8 cellular contexts compared by ENCODE assay signal in the genomic region with DNA sequence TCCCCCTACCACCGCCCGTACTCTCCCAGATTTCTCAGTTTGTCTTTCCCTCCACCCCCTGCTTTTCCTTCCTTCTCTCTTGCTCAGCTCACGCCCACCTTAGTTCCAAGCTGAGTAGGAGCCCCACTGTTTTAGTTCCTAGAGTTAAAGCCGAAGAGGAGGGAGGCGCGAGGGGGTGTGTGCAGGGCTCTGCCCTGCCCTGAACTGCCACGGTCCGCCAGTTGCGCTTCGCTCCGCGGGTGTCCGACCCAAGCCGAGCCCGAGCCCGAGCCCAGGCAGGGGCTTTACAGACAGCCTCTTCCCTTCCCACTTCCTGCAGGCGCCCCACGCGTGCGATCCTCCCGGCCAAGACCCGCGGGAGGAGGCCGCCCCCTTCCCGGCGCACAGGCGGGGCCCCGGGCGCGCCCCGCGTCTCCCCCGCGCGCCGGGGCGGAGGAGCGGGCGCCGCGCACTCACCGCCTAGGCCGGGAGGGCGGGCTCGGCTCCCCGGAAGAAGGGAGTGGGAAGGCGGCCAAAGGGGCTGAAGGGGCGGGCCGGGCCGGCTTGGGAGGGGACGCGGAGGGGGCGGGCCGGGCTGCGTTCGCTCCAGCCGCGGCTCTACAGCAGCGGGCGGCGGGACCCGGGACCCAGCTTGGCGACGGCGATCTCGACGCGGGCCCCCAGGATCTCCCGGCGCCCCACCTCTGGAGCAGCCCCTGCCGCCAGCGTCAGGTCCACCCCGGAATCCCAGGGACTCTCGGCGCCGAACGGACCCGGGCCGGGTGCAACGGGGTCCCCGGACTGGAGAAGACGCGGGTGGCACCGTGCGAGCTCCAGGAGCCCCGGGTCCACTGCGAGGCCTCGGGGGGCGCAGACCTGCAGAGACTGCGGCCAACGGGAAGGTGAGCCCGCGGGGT. TPM values are rescaled to one million over a fixed set of nuclear protein-coding genes. Genes with fewer than 3 reads are reported as not detected.
A peak's percentile ranks its signal among the peaks of the same experiment; 100 is the strongest.
DNase-seq lines count a peak whose midpoint lies in the region; ATAC-seq and TF ChIP-seq lines count a peak whose summit lies in the region.

A gene with protein sequence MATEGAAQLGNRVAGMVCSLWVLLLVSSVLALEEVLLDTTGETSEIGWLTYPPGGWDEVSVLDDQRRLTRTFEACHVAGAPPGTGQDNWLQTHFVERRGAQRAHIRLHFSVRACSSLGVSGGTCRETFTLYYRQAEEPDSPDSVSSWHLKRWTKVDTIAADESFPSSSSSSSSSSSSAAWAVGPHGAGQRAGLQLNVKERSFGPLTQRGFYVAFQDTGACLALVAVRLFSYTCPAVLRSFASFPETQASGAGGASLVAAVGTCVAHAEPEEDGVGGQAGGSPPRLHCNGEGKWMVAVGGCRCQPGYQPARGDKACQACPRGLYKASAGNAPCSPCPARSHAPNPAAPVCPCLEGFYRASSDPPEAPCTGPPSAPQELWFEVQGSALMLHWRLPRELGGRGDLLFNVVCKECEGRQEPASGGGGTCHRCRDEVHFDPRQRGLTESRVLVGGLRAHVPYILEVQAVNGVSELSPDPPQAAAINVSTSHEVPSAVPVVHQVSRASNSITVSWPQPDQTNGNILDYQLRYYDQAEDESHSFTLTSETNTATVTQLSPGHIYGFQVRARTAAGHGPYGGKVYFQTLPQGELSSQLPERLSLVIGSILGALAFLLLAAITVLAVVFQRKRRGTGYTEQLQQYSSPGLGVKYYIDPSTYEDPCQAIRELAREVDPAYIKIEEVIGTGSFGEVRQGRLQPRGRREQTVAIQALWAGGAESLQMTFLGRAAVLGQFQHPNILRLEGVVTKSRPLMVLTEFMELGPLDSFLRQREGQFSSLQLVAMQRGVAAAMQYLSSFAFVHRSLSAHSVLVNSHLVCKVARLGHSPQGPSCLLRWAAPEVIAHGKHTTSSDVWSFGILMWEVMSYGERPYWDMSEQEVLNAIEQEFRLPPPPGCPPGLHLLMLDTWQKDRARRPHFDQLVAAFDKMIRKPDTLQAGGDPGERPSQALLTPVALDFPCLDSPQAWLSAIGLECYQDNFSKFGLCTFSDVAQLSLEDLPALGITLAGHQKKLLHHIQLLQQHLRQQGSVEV (plus strand): TSS at position 572 of the 896 bp plus-strand sequence. CDS start 8,152 bp downstream, outside the sequence.

- CTCF ChIA-PET in AG04449 (lab: Yijun Ruan, JAX) = interaction anchor here (0.8 to 3.1 kb wide), 9 partner anchors 12 to 360 kb away, joined by 3 to 26 read pairs (median 4); no protein-coding TSS in a partner anchor

- TF ChIP-seq CTCF in AG04449 (IDR thresholded peaks at IDR 0.05; ENCODE audit: insufficient read depth, low read length, missing control alignments) = no peak
- no peak for TF ChIP-seq CTCF in fibroblast of the aortic adventitia (IDR thresholded peaks at IDR 0.05; ENCODE audit: insufficient read depth, low read length)
- no peak for TF ChIP-seq CTCF in nephron progenitor cell (IDR thresholded peaks at IDR 0.05)

- H3K27me3 Mint-ChIP-seq in nephron progenitor cell (ENCODE audit: low read depth, poor library complexity) = peaks cover 31% of the 10 kb centered on the region

- no peak within 1 kb of the TSS for H3K27ac Mint-ChIP-seq in nephron progenitor cell

- H3K27ac ChIP-seq in substantia nigra (ENCODE audit: low read depth, low read length, poor library complexity, severe bottlenecking) = peak within 1 kb of the TSS; percentile 67

- H3K4me3 Mint-ChIP-seq in nephron progenitor cell = peak within 1 kb of the TSS; percentile 96

- peak within 1 kb of the TSS; percentile 72 for H3K4me3 ChIP-seq in AG04449 (ENCODE audit: low read depth, low read length)
- H3K4me3 ChIP-seq in fibroblast of the aortic adventitia (ENCODE audit: low read depth, low read length) = peak within 1 kb of the TSS; percentile 80

- no peaks in the 10 kb centered on the region for H3K36me3 Mint-ChIP-seq in nephron progenitor cell (ENCODE audit: low read depth)

- DNase-seq in AG04449 (ENCODE audit: low read depth, low spot score) (no peak), OCI-M1 (lab: John Stamatoyannopoulos, UW) (peak; percentile 62), fibroblast of the aortic adventitia (ENCODE audit: low read depth) (peak; percentile 58), nephron progenitor cell (peak; percentile 83), substantia nigra (lab: John Stamatoyannopoulos, UW) (peak in 37 of 49 donors; percentile 27 to 80 (median 59))
- peak; percentile 45 for DNase-seq in activated effector memory CD4-positive, alpha-beta T cell treated with Interleukin-2 at 50 U/mL for 16 hours

- ATAC-seq in GM19023 (IDR thresholded peaks at IDR 0.05; ENCODE audit: unreplicated experiment) = peak; percentile 63
- ATAC-seq in HG03175 (IDR thresholded peaks at IDR 0.05; ENCODE audit: unreplicated experiment) = peak; percentile 55

- no peaks in the 10 kb centered on the region for H3K9me3 Mint-ChIP-seq in nephron progenitor cell

- POLR2A ChIA-PET in AG04449 (lab: Yijun Ruan, JAX) = no interaction called here

- H3K4me1 Mint-ChIP-seq in nephron progenitor cell = peaks cover 19% of the 10 kb centered on the region

RNA-seq across cellular contexts. Expression of the gene that starts here (rescaled TPM):
- 11.0 and 15.2 TPM in 2 replicates for total RNA-seq in fibroblast of the aortic adventitia (ENCODE audit: low replicate concordance)
